ENCODE assay signal across 15 cellular contexts in genomic region chr9:22216730-22217160, GRCh38.
DNase-seq lines count a peak whose midpoint lies in the region; ATAC-seq and TF ChIP-seq lines count a peak whose summit lies in the region.
"Had no signal": no experiment of that assay in that cellular context is flagged by ENCODE, and none has a peak within 500 bp of the region (broad histone marks: within the 10 kb centered on the region; RNA-seq: fewer than 3 reads in every experiment).

No MANE protein-coding gene starts in this region.

- peak; percentile 72 for DNase-seq in NK-92 treated with Interleukin-12 subunit alpha and Interleukin-12 subunit beta, amount 100 ng/mL, for 24 hours (lab: John Stamatoyannopoulos, UW)
- no peak for DNase-seq in NK-92 (lab: John Stamatoyannopoulos, UW; ENCODE audit: unreplicated experiment)
- DNase-seq in PC-9 = peak in 1 of 2 experiments; percentile 37
- DNase-seq in fibroblast of peridontal ligament (ENCODE audit: extremely low read depth) = peak; percentile 75
- DNase-seq in stromal cell of bone marrow (ENCODE audit: low read depth) = peak; percentile 68
- no peak for DNase-seq in pons (ENCODE audit: low spot score)
- no peak for DNase-seq in stimulated activated naive CD8-positive, alpha-beta T cell treated with anti-CD3 and anti-CD28 coated beads, Interleukin-15, Interleukin-2, amounts not matched to agents 100 U/mL and 50 U/mL, for 24 hours
- DNase-seq: activated CD4-positive, CD25-positive, alpha-beta regulatory T cell; activated T-cell treated with anti-CD3 and anti-CD28 coated beads, Interleukin-2, amount 50 U/mL, for 1 hour; amniotic stem cell; effector CD4-positive, alpha-beta T cell; left ventricle myocardium superior; NCI-H510A treated with DMSO at 0.1 percent for 48 hours; upper lobe of left lung had no signal

- no peaks in the 10 kb centered on the region for H3K36me3 ChIP-seq in PC-9 (ENCODE audit: low read depth)
- H3K36me3 ChIP-seq: upper lobe of left lung had no signal

- intact Hi-C loops in PC-9 (cut with micrococcal nuclease; ENCODE audit: unreplicated experiment) = loop anchor here (5.0 kb wide), 1 partner anchor 174 kb away; no protein-coding TSS in a partner anchor

- H4K20me1 ChIP-seq in PC-9 (ENCODE audit: insufficient read depth) = no peaks in the 10 kb centered on the region

- no peak overlapping the region for H3K27ac ChIP-seq in PC-9
- H3K27ac ChIP-seq: upper lobe of left lung had no signal

- no peaks in the 10 kb centered on the region for H3K27me3 ChIP-seq in PC-9 (ENCODE audit: insufficient read depth, low read depth)
- H3K27me3 ChIP-seq: upper lobe of left lung had no signal

- no peak overlapping the region for H2AFZ ChIP-seq in PC-9

- no peaks in the 10 kb centered on the region for H3K9me3 ChIP-seq in PC-9 (ENCODE audit: insufficient read depth, low read depth)
- H3K9me3 ChIP-seq: upper lobe of left lung had no signal

- peaks cover 14% of the 10 kb centered on the region for H3F3A ChIP-seq in PC-9 (ENCODE audit: insufficient read depth, low read depth)

- no peak overlapping the region for H3K4me2 ChIP-seq in PC-9

- H3K79me2 ChIP-seq in PC-9 (ENCODE audit: low read depth) = no peaks in the 10 kb centered on the region

- BruUV-seq in PC-9 (replicated peaks; lab: Mats Ljungman, UMichigan) = TSS peak; percentile 30

- no peaks in the 10 kb centered on the region for H3K9me2 ChIP-seq in PC-9 (ENCODE audit: insufficient read depth)

- TF ChIP-seq CTCF in PC-9 (conservative IDR thresholded peaks at IDR 0.05) = no peak

- no peak for ATAC-seq in GM18870 (IDR thresholded peaks at IDR 0.05; ENCODE audit: unreplicated experiment)
- no peak for ATAC-seq in stimulated activated naive CD8-positive, alpha-beta T cell treated with anti-CD3 and anti-CD28 coated beads, Interleukin-15, Interleukin-2, amounts not matched to agents 100 U/mL and 50 U/mL, for 24 hours
- ATAC-seq: left ventricle myocardium superior had no signal

- CTCF ChIA-PET in PC-9 (lab: Charles Lee) = interaction anchor here (0.6 to 1.4 kb wide), 2 partner anchors 22 to 97 kb away, joined by 3 to 13 read pairs; no protein-coding TSS in a partner anchor

- H3K4me3 ChIP-seq in PC-9 = no peak overlapping the region
- H3K4me3 ChIP-seq: upper lobe of left lung had no signal

- POLR2A ChIA-PET in PC-9 (lab: Charles Lee; ENCODE audit: unreplicated experiment) = no interaction called here

- H3K4me1 ChIP-seq in PC-9 (replicated peaks; ENCODE audit: insufficient read depth) = peaks cover 27% of the 10 kb centered on the region

Comparison
In these comparisons a context has a peak if more than half of its experiments do, and no peak if none do; other contexts are left out.
1. DNase-seq: peak in NK-92 treated with Interleukin-12 subunit alpha and Interleukin-12 subunit beta, amount 100 ng/mL, for 24 hours (single experiment), fibroblast of peridontal ligament (single experiment) and stromal cell of bone marrow (single experiment); none in NK-92 (single experiment), pons (single experiment) and stimulated activated naive CD8-positive, alpha-beta T cell treated with anti-CD3 and anti-CD28 coated beads, Interleukin-15, Interleukin-2, amounts not matched to agents 100 U/mL and 50 U/mL, for 24 hours (single experiment).